In genomic region chr22:42917358-42917757, GRCh38 we compare ENCODE assay signal across 3 cellular contexts.
A peak's percentile ranks its signal among the peaks of the same experiment; 100 is the strongest.
TF ChIP-seq lines count a peak whose summit lies in the region.

No MANE protein-coding gene starts in this region.

TF ChIP-seq in HEK293, 187 proteins besides CTCF, POLR2A, EP300 and RAD21:
- peak; percentile 91 for TF ChIP-seq ZNF121 (tag by site-specific recombination; IDR thresholded peaks at IDR 0.05)

TF ChIP-seq in WTC11, 78 proteins besides CTCF, POLR2A, EP300 and RAD21:
- peak; percentile 69; the same call in 1 of the 2 replicates for TF ChIP-seq ZNF121 (CRISPR knock-in tag; IDR thresholded peaks at IDR 0.05)

TF ChIP-seq in HepG2, 621 proteins besides CTCF, POLR2A, EP300 and RAD21:
- TF ChIP-seq ZBTB49 (CRISPR knock-in tag; IDR thresholded peaks at IDR 0.05; ENCODE audit: borderline replicate concordance), result 0 out of 2 replicates have a peak, but pooled peaks have one; percentile 1
- TF ChIP-seq ZNF121 (CRISPR knock-in tag; IDR thresholded peaks at IDR 0.05), result peak; percentile 88
TF ChIP-seq in HepG2: peak in this region for 2; not testable (repeated sequence) for 619.
